ENCODE assay signal across 8 cellular contexts in the genomic region with DNA sequence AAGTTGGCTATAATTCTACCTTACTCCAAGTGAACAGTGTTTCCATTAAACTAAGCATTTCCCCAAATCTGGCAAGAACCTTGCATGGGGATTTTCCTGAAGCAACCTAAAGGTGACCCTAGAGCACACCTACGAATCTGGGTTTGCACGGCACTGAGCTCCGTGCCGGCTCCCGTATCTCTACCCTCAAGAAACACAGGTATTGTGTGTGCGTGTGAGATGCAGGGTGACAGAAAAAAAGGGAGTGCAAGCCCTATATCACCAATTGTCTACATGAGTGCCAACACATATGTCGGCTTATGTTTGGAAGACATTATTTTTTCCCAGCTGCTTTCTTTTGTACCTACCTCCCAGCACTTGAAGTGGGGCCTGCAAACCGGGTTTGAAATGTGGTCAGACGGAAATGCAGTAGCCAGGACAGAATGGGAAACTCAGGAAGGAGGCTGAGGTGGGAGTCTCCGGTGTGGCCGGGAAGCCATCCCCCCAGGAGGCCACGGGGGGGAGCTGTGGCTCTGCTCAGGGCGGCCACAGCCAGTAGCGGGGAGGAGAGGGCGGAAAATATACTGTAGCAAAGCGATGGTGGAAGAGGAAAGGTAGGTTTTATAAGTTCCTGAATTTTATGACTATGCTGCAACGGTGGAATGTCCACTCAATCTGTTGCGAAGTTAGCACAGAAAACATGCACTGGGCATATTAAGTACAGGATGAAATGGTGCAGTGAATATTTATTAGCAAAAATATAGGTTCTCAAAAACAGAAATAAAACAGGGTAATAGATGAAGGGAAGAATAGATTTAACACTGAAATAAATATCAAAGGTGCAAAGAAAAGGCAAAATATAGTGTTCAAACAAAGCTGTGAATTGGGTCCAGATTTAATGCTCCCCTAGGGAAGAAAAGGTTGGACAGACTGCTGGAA.
DNase-seq lines count a peak whose midpoint lies in the region; ATAC-seq and TF ChIP-seq lines count a peak whose summit lies in the region.

No MANE protein-coding gene starts in this region.

- peak; percentile 71 for TF ChIP-seq CTCF in astrocyte of the spinal cord (IDR thresholded peaks at IDR 0.05; ENCODE audit: low read depth, low read length)

- no peak overlapping the region for H3K4me3 ChIP-seq in astrocyte of the spinal cord (ENCODE audit: low read depth, low read length)

- intact Hi-C loops in Right ventricle myocardium inferior (cut with DNase I) (loop anchor here (2.0 to 10.0 kb wide), 5 partner anchors 301 to 941 kb away; no protein-coding TSS in a partner anchor), cardiac septum (cut with DNase I) (loop anchor here (1.0 to 5.0 kb wide), 2 partner anchors 301 to 938 kb away; no protein-coding TSS in a partner anchor)

- ATAC-seq in Right ventricle myocardium inferior, result peak; percentile 88
- ATAC-seq in HG03432 (IDR thresholded peaks at IDR 0.05; ENCODE audit: unreplicated experiment), result peak; percentile 81
- ATAC-seq in HG03025 (IDR thresholded peaks at IDR 0.05; ENCODE audit: low FRiP score, unreplicated experiment), result no peak

- in situ Hi-C loops in astrocyte of the spinal cord (cut with HindIII; ENCODE audit: low sequenced_read_pairs), result no loop called here

- DNase-seq in Right ventricle myocardium inferior (ENCODE audit: missing footprints), result no peak
- no peak for DNase-seq in cardiac septum (ENCODE audit: low spot score)
- DNase-seq in SKM-1 (lab: John Stamatoyannopoulos, UW; ENCODE audit: unreplicated experiment), result peak; percentile 3
- DNase-seq in astrocyte of the spinal cord (ENCODE audit: low read depth, low spot score), result peak; percentile 5
- DNase-seq in inferior parietal cortex (ENCODE audit: extremely low spot score), result peak; percentile 25
- peak; percentile 32 to 47 for DNase-seq in stimulated activated CD4-positive, alpha-beta T cell treated with anti-CD3 and anti-CD28 coated beads, Interleukin-2, amount 100 ng/mL, for 48 hours

Comparison
In these comparisons a context has a peak if more than half of its experiments do, and no peak if none do; other contexts are left out.
1. DNase-seq: peak in SKM-1 (single experiment), astrocyte of the spinal cord (single experiment), inferior parietal cortex (single experiment) and stimulated activated CD4-positive, alpha-beta T cell treated with anti-CD3 and anti-CD28 coated beads, Interleukin-2, amount 100 ng/mL, for 48 hours (2 of 2); none in Right ventricle myocardium inferior (single experiment) and cardiac septum (single experiment).